Comparison of ENCODE assay signal across 15 cellular contexts in genomic region chr3:120831066-120831465, GRCh38.
DNase-seq lines count a peak whose midpoint lies in the region; ATAC-seq and TF ChIP-seq lines count a peak whose summit lies in the region.
"Had no signal": no experiment of that assay in that cellular context is flagged by ENCODE, and none has a peak within 500 bp of the region (broad histone marks: within the 10 kb centered on the region; RNA-seq: fewer than 3 reads in every experiment).

No MANE protein-coding gene starts in this region.

- H3K4me2 ChIP-seq in mesendoderm (ENCODE audit: low read length), result no peak overlapping the region

- H3K4me3 Mint-ChIP-seq in endodermal cell, result no peak overlapping the region
- H3K4me3 Mint-ChIP-seq: CD4-positive, alpha-beta T cell had no signal

- no peak overlapping the region for H3K18ac ChIP-seq in mesendoderm (ENCODE audit: low read length)

- H2BK120ac ChIP-seq in mesendoderm (ENCODE audit: low read depth, low read length), result no peak overlapping the region

- no peak for ATAC-seq in HG03095 (IDR thresholded peaks at IDR 0.05; ENCODE audit: unreplicated experiment)

- peaks cover 38% of the 10 kb centered on the region for H3K27me3 ChIP-seq in HUES48 (ENCODE audit: control insufficient read depth, insufficient read depth, low read length)
- H3K27me3 ChIP-seq in endodermal cell (ENCODE audit: control insufficient read depth, insufficient read depth, low read length, poor library complexity, severe bottlenecking), result peaks cover 65% of the 10 kb centered on the region
- H3K27me3 ChIP-seq in mesendoderm (ENCODE audit: insufficient read depth, low read length, poor library complexity), result no peaks in the 10 kb centered on the region

- peaks cover 14% of the 10 kb centered on the region for H3K4me1 Mint-ChIP-seq in endodermal cell

- H3K4me3 ChIP-seq in HUES48 (ENCODE audit: low read depth, low read length), result no peak overlapping the region
- H3K4me3 ChIP-seq in endodermal cell (ENCODE audit: low read length), result no peak overlapping the region
- no peak overlapping the region for H3K4me3 ChIP-seq in mesendoderm (ENCODE audit: low read length)

- H3K9me3 Mint-ChIP-seq in endodermal cell, result no peaks in the 10 kb centered on the region
- H3K9me3 Mint-ChIP-seq: CD4-positive, alpha-beta T cell had no signal

- H4K5ac ChIP-seq in mesendoderm (ENCODE audit: low read length), result no peak overlapping the region

- no peak overlapping the region for H2BK5ac ChIP-seq in mesendoderm (ENCODE audit: low read length)

- TF ChIP-seq CTCF in endodermal cell (conservative IDR thresholded peaks at IDR 0.05) (no peak), GM13976 (IDR thresholded peaks at IDR 0.05; ENCODE audit: borderline replicate concordance, control extremely low read depth, extremely low read depth, insufficient read depth, missing control alignments) (no peak)

- H3K79me2 ChIP-seq in mesendoderm (ENCODE audit: control insufficient read depth, insufficient read depth, low read length), result no peaks in the 10 kb centered on the region

- H3K36me3 ChIP-seq in HUES48 (ENCODE audit: control insufficient read depth, insufficient read depth, low read length) (no peaks in the 10 kb centered on the region), endodermal cell (ENCODE audit: control insufficient read depth, insufficient read depth, low read length) (no peaks in the 10 kb centered on the region), mesendoderm (ENCODE audit: control insufficient read depth, insufficient read depth, low read length) (no peaks in the 10 kb centered on the region)

- H3K4ac ChIP-seq in mesendoderm (ENCODE audit: low read depth, low read length), result no peak overlapping the region

- in situ Hi-C loops in GM13976 (cut with MboI; ENCODE audit: low sequenced_read_pairs, unreplicated experiment), result no loop called here

- no peak overlapping the region for H2AK5ac ChIP-seq in mesendoderm (ENCODE audit: low read length)

- H3K56ac ChIP-seq in mesendoderm (ENCODE audit: low read length), result no peak overlapping the region

- no peak overlapping the region for H4K8ac ChIP-seq in mesendoderm (ENCODE audit: low read depth, low read length)

- H3K27ac ChIP-seq in HUES48 (ENCODE audit: low read depth, low read length), result peak overlapping the region; percentile 35
- no peak overlapping the region for H3K27ac ChIP-seq in endodermal cell (ENCODE audit: low read depth, low read length)
- no peak overlapping the region for H3K27ac ChIP-seq in mesendoderm (ENCODE audit: low read depth, low read length)
- H3K27ac ChIP-seq: C4-2B had no signal

- DNase-seq in endodermal cell (peak; percentile 70), mesendoderm (peak; percentile 80), GM13976 (ENCODE audit: low spot score) (no peak), AG08396 (ENCODE audit: low spot score) (no peak)
- DNase-seq: ACHN; AML-193; Caco-2; CD4-positive, alpha-beta T cell; DMS79; GF-D8; HCEC 1CT; KG1 had no signal

- H3K23ac ChIP-seq in mesendoderm (ENCODE audit: low read length), result no peak overlapping the region

- H3K79me1 ChIP-seq in mesendoderm (ENCODE audit: low read length), result no peaks in the 10 kb centered on the region

- no peak overlapping the region for H3K27ac Mint-ChIP-seq in endodermal cell
- H3K27ac Mint-ChIP-seq: CD4-positive, alpha-beta T cell had no signal

- H3K36me3 Mint-ChIP-seq in endodermal cell (ENCODE audit: low read depth), result no peaks in the 10 kb centered on the region

- H3K9me3 ChIP-seq in HUES48 (ENCODE audit: control insufficient read depth, insufficient read depth, low read length) (no peaks in the 10 kb centered on the region), endodermal cell (ENCODE audit: control insufficient read depth, low read length) (no peaks in the 10 kb centered on the region)
- H3K9me3 ChIP-seq: Caco-2 had no signal

- H3K9ac ChIP-seq in HUES48 (ENCODE audit: low read depth, low read length) (no peak overlapping the region), endodermal cell (ENCODE audit: extremely low read depth, low read length, poor library complexity, severe bottlenecking) (no peak overlapping the region), mesendoderm (ENCODE audit: low read length) (no peak overlapping the region)

- no peak overlapping the region for H2BK15ac ChIP-seq in mesendoderm (replicated peaks; ENCODE audit: low read depth)

- 68 to 89% methylated on average over 4 of the region's 4 CpGs for WGBS in endodermal cell (ENCODE audit: insufficient coverage in 1 of 2, insufficient read length in 1 of 2), 2 experiments
- WGBS in mesendoderm (ENCODE audit: extremely low coverage, insufficient coverage, low lambda C conversion rate), result no CpG with 5 or more reads among the region's 4 CpGs

- peaks cover 14% of the 10 kb centered on the region for H3K4me1 ChIP-seq in HUES48 (ENCODE audit: control insufficient read depth, insufficient read depth, low read length)
- H3K4me1 ChIP-seq in endodermal cell (ENCODE audit: control insufficient read depth, insufficient read depth, low read length), result peaks cover 4% of the 10 kb centered on the region
- peaks cover 2% of the 10 kb centered on the region for H3K4me1 ChIP-seq in mesendoderm (ENCODE audit: control insufficient read depth, low read depth, low read length)
- H3K4me1 ChIP-seq: Caco-2 had no signal

- H3K27me3 Mint-ChIP-seq in endodermal cell (ENCODE audit: insufficient read depth), result peaks cover 41% of the 10 kb centered on the region

Comparison
In these comparisons a context has a peak if more than half of its experiments do, and no peak if none do; other contexts are left out.
1. DNase-seq: peak in endodermal cell (single experiment) and mesendoderm (single experiment); none in GM13976 (single experiment) and AG08396 (single experiment).